9 cellular contexts compared by ENCODE assay signal in genomic region chr5:36882250-36882649, GRCh38. TPM values are rescaled to one million over a fixed set of nuclear protein-coding genes. Genes with fewer than 3 reads are reported as not detected.
A peak's percentile ranks its signal among the peaks of the same experiment; 100 is the strongest.
DNase-seq lines count a peak whose midpoint lies in the region; ATAC-seq, FAIRE-seq and TF ChIP-seq lines count a peak whose summit lies in the region.
"Had no signal": no experiment of that assay in that cellular context is flagged by ENCODE, and none has a peak within 500 bp of the region (broad histone marks: within the 10 kb centered on the region; RNA-seq: fewer than 3 reads in every experiment).

No MANE protein-coding gene starts in this region.

- DNase-seq in GM18507 (ENCODE audit: extremely low spot score, insufficient read length, low read depth) (no peak), mesothelial cell of epicardium (ENCODE audit: low spot score in 2 of 2, unreplicated experiment in 2 of 2) (no peak), Right ventricle myocardium superior (no peak), NCI-H2029 (lab: John Stamatoyannopoulos, UW) (no peak), epidermal melanocyte (ENCODE audit: insufficient read length, low spot score) (no peak)
- DNase-seq: activated CD4-positive, alpha-beta T cell treated with anti-CD3 and anti-CD28 coated beads for 1 hour had no signal

- peak; percentile 46 for ATAC-seq in GM21381 (IDR thresholded peaks at IDR 0.05; ENCODE audit: unreplicated experiment)
- ATAC-seq in HG03460 (IDR thresholded peaks at IDR 0.05; ENCODE audit: unreplicated experiment) = peak; percentile 42
- no peak for ATAC-seq in Right ventricle myocardium superior (ENCODE audit: poor library complexity)

- H3K36me3 Mint-ChIP-seq in dendritic cell treated with granulocyte-macrophage colony-stimulating factor and Interleukin-4, amounts not matched to agents 40 ng/mL and 50 ng/mL, for 4 days (ENCODE audit: low read depth) = peaks cover 21% of the 10 kb centered on the region
- peaks cover 5% of the 10 kb centered on the region for H3K36me3 Mint-ChIP-seq in mesothelial cell of epicardium

- intact Hi-C loops in dendritic cell treated with granulocyte-macrophage colony-stimulating factor and Interleukin-4, amounts not matched to agents 40 ng/mL and 50 ng/mL, for 4 days (cut with micrococcal nuclease) = no loop called here
- intact Hi-C loops in Right ventricle myocardium superior (cut with DNase I) = no loop called here

- H3K4me3 Mint-ChIP-seq in dendritic cell treated with granulocyte-macrophage colony-stimulating factor and Interleukin-4, amounts not matched to agents 40 ng/mL and 50 ng/mL, for 4 days = no peak overlapping the region
- H3K4me3 Mint-ChIP-seq in mesothelial cell of epicardium = no peak overlapping the region

- peak overlapping the region; percentile 32 for H3K27ac Mint-ChIP-seq in dendritic cell treated with granulocyte-macrophage colony-stimulating factor and Interleukin-4, amounts not matched to agents 40 ng/mL and 50 ng/mL, for 4 days
- no peak overlapping the region for H3K27ac Mint-ChIP-seq in mesothelial cell of epicardium

- peaks cover 56% of the 10 kb centered on the region for H3K4me1 Mint-ChIP-seq in dendritic cell treated with granulocyte-macrophage colony-stimulating factor and Interleukin-4, amounts not matched to agents 40 ng/mL and 50 ng/mL, for 4 days (ENCODE audit: low read depth)
- peaks cover 45% of the 10 kb centered on the region for H3K4me1 Mint-ChIP-seq in mesothelial cell of epicardium

- TF ChIP-seq CTCF in mesothelial cell of epicardium (IDR thresholded peaks at IDR 0.05; ENCODE audit: unreplicated experiment) = no peak

- H3K9me3 Mint-ChIP-seq in dendritic cell treated with granulocyte-macrophage colony-stimulating factor and Interleukin-4, amounts not matched to agents 40 ng/mL and 50 ng/mL, for 4 days = no peaks in the 10 kb centered on the region
- no peaks in the 10 kb centered on the region for H3K9me3 Mint-ChIP-seq in mesothelial cell of epicardium

- H3K27me3 Mint-ChIP-seq in dendritic cell treated with granulocyte-macrophage colony-stimulating factor and Interleukin-4, amounts not matched to agents 40 ng/mL and 50 ng/mL, for 4 days = no peaks in the 10 kb centered on the region
- no peaks in the 10 kb centered on the region for H3K27me3 Mint-ChIP-seq in mesothelial cell of epicardium (ENCODE audit: low read depth)

- FAIRE-seq in GM18507 (lab: Jason Lieb, UNC) = peak; percentile 41

RNA-seq across cellular contexts. Expression of gene NIPBL, which starts 5.7 kb away (rescaled TPM):
- 84.0 to 92.2 TPM (median 88.6 TPM) in 3 replicates for total RNA-seq in mesothelial cell of epicardium
- 28.9 TPM for total RNA-seq in Right ventricle myocardium superior
